ENCODE assay signal across 8 cellular contexts in genomic region chr21:36927718-36928117, GRCh38. TPM values are rescaled to one million over a fixed set of nuclear protein-coding genes. Genes with fewer than 3 reads are reported as not detected.
DNase-seq lines count a peak whose midpoint lies in the region; ATAC-seq, FAIRE-seq and TF ChIP-seq lines count a peak whose summit lies in the region.

No MANE protein-coding gene starts in this region.

- H3K9me3 ChIP-seq in mammary epithelial cell (replicated peaks; ENCODE audit: insufficient read depth, low read length): no peaks in the 10 kb centered on the region

- CTCF ChIA-PET in WTC11 (lab: Charles Lee) (interaction anchor here (0.6 to 2.5 kb wide), 16 partner anchors 10 to 321 kb away, joined by 3 to 17 read pairs (median 4); no protein-coding TSS in a partner anchor), mammary epithelial cell (lab: Charles Lee; ENCODE audit: low non-redundant PET) (no interaction called here)

- FAIRE-seq in A204.1 (lab: Jason Lieb, UNC): peak; percentile 74

- H3K9me3 Mint-ChIP-seq in WTC11: no peaks in the 10 kb centered on the region

- H4K20me1 ChIP-seq in mammary epithelial cell (ENCODE audit: insufficient read depth, low read length): no peaks in the 10 kb centered on the region

- H3K4me1 ChIP-seq in mammary epithelial cell (ENCODE audit: insufficient read depth, low read length): peaks cover 10% of the 10 kb centered on the region

- 2% methylated on average over 4 of the region's 4 CpGs for WGBS in mammary epithelial cell (ENCODE audit: low coverage, missing lambda C conversion rate)

- no peak overlapping the region for H3K4me3 Mint-ChIP-seq in WTC11

- peaks cover 12% of the 10 kb centered on the region for H3K79me2 ChIP-seq in mammary epithelial cell (ENCODE audit: insufficient read depth, low read length)

- intact Hi-C loops in mammary epithelial cell (cut with micrococcal nuclease): loop anchor here (1.0 to 5.0 kb wide), 6 partner anchors 85 to 507 kb away; no protein-coding TSS in a partner anchor

- DNase-seq in GM19238 (ENCODE audit: insufficient read length, low spot score) (peak; percentile 51), NCI-H2227 (lab: John Stamatoyannopoulos, UW; ENCODE audit: unreplicated experiment) (peak; percentile 81), WTC11 (ENCODE audit: low spot score) (peak; percentile 86), mammary epithelial cell (peak; percentile 60), islet precursor cell (peak; percentile 88)
- DNase-seq in stimulated activated CD4-positive, alpha-beta T cell treated with anti-CD3 and anti-CD28 coated beads, Interleukin-1b, Interleukin-23, amount 100 ng/mL, for 1 hour (ENCODE audit: low read depth in 2 of 2): peak; percentile 20 to 53

- H3K27me3 Mint-ChIP-seq in WTC11 (ENCODE audit: low read depth): no peaks in the 10 kb centered on the region

- H3K27ac Mint-ChIP-seq in WTC11: no peak overlapping the region

- TF ChIP-seq CTCF in WTC11 (IDR thresholded peaks at IDR 0.05): peak; percentile 67
- TF ChIP-seq CTCF in mammary epithelial cell (conservative IDR thresholded peaks at IDR 0.05 in 1 of 2, IDR thresholded peaks at IDR 0.05 in 1 of 2; ENCODE audit: extremely low read depth in 1 of 2, insufficient read depth in 1 of 2, low read depth in 1 of 2, low read length in 2 of 2): peak; percentile 94 to 96

- H3K36me3 Mint-ChIP-seq in WTC11: no peaks in the 10 kb centered on the region

- H3K9ac ChIP-seq in mammary epithelial cell (ENCODE audit: insufficient read depth, low read length): no peak overlapping the region

- no peak overlapping the region for H3K4me3 ChIP-seq in mammary epithelial cell (replicated peaks in 1 of 3; ENCODE audit: insufficient read depth in 1 of 3, low read depth in 2 of 3, low read length in 3 of 3)

- no peak overlapping the region for H3K27ac ChIP-seq in mammary epithelial cell (ENCODE audit: insufficient read depth, low read depth, low read length)

- H3K36me3 ChIP-seq in mammary epithelial cell (ENCODE audit: insufficient read depth, low read length): peaks cover 6% of the 10 kb centered on the region

- H3K4me2 ChIP-seq in mammary epithelial cell (ENCODE audit: insufficient read depth, low read depth, low read length): no peak overlapping the region

- peak; percentile 96 for ATAC-seq in WTC11
- ATAC-seq in HG03457 (IDR thresholded peaks at IDR 0.05; ENCODE audit: unreplicated experiment): no peak

- no peaks in the 10 kb centered on the region for H3K27me3 ChIP-seq in mammary epithelial cell (ENCODE audit: insufficient read depth, low read length)

- no TSS peak for BruUV-seq in mammary epithelial cell (replicated peaks; lab: Mats Ljungman, UMichigan)

- POLR2A ChIA-PET in WTC11 (lab: Charles Lee): no interaction called here

- in situ Hi-C loops in mammary epithelial cell (cut with MboI; ENCODE audit: low sequenced_read_pairs in 2 of 2): loop anchor here (5.0 to 25.0 kb wide), 4 partner anchors 63 to 515 kb away; no protein-coding TSS in a partner anchor

- dilution Hi-C loops in mammary epithelial cell (cut with HindIII; ENCODE audit: low sequenced_read_pairs): no loop called here

- no peak overlapping the region for H2AFZ ChIP-seq in mammary epithelial cell (ENCODE audit: low read depth, low read length)

- H3K4me1 Mint-ChIP-seq in WTC11: no peaks in the 10 kb centered on the region

TF ChIP-seq in WTC11, 78 proteins besides CTCF, POLR2A, EP300 and RAD21:
- TF ChIP-seq ZNF396 (CRISPR knock-in tag; IDR thresholded peaks at IDR 0.05; ENCODE audit: borderline replicate concordance) (no peak), MYBL2 (CRISPR knock-in tag; IDR thresholded peaks at IDR 0.05) (no peak), ZNF121 (CRISPR knock-in tag; IDR thresholded peaks at IDR 0.05) (no peak), GTF2I (CRISPR knock-in tag; conservative IDR thresholded peaks at IDR 0.05) (no peak), ZNF416 (CRISPR knock-in tag; IDR thresholded peaks at IDR 0.05) (no peak), ELF4 (CRISPR knock-in tag; IDR thresholded peaks at IDR 0.05; ENCODE audit: low read depth) (no peak)
- TF ChIP-seq, protein P1, sequence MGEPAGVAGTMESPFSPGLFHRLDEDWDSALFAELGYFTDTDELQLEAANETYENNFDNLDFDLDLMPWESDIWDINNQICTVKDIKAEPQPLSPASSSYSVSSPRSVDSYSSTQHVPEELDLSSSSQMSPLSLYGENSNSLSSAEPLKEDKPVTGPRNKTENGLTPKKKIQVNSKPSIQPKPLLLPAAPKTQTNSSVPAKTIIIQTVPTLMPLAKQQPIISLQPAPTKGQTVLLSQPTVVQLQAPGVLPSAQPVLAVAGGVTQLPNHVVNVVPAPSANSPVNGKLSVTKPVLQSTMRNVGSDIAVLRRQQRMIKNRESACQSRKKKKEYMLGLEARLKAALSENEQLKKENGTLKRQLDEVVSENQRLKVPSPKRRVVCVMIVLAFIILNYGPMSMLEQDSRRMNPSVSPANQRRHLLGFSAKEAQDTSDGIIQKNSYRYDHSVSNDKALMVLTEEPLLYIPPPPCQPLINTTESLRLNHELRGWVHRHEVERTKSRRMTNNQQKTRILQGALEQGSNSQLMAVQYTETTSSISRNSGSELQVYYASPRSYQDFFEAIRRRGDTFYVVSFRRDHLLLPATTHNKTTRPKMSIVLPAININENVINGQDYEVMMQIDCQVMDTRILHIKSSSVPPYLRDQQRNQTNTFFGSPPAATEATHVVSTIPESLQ (CRISPR knock-in tag; IDR thresholded peaks at IDR 0.05): no peak

RNA-seq across cellular contexts. Expression of gene HLCS, which starts 38.8 kb away (rescaled TPM):
- 9.3 to 11.1 TPM (median 10.9 TPM) in 3 replicates for total RNA-seq in WTC11 (2021)
- total RNA-seq in mammary epithelial cell: 10 to 100 TPM; 32.4 to 42.5 TPM
- polyA plus RNA-seq in mammary epithelial cell: 16.0 TPM
- polyA minus RNA-seq in mammary epithelial cell: 21.5 TPM

Comparison
In these comparisons a context has a peak if more than half of its experiments do, and no peak if none do; other contexts are left out.
1. DNase-seq: peak in every context shown above with its lines; median percentile 88 in islet precursor cell; 86 in WTC11; 81 in NCI-H2227; 60 in mammary epithelial cell; 51 in GM19238; 36 in stimulated activated CD4-positive, alpha-beta T cell treated with anti-CD3 and anti-CD28 coated beads, Interleukin-1b, Interleukin-23, amount 100 ng/mL, for 1 hour.